In the genomic region with DNA sequence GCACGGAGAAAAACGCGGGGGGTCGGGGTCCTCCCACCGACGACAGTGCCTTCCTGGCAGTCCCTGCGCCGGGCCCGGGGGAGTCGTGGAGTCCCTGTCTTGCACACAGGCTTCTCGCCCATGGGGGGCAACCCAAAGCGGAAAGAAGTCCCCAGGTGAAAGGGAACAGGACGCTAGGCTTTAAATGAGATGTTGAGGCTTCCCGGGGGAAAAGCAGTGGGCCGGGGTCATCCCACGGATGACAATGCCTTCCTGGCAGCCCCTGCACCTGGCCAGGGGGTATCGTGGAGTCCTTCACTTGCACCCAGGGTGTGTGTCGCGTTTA, we compare ENCODE assay signal across 25 cellular contexts.
"Had no signal": no experiment of that assay in that cellular context is flagged by ENCODE, and none has a peak within 500 bp of the region (broad histone marks: within the 10 kb centered on the region; RNA-seq: fewer than 3 reads in every experiment).

No MANE protein-coding gene starts in this region.

- DNase-seq: nephron progenitor cell; nucleus accumbens; retina; right lobe of liver; sigmoid colon; small intestine; stimulated activated CD4-positive, alpha-beta T cell treated with anti-CD3 and anti-CD28 coated beads, Interleukin-15, amount 100 ng/mL, for 24 hours; stimulated activated CD4-positive, alpha-beta T cell treated with anti-CD3 and anti-CD28 coated beads, Interleukin-2, amount 100 ng/mL, for 24 hours; stimulated activated CD4-positive, alpha-beta T cell treated with anti-CD3 and anti-CD28 coated beads, Interleukin-2, amount 100 ng/mL, for 48 hours; stimulated activated CD4-positive, alpha-beta T cell treated with anti-CD3 and anti-CD28 coated beads, Interleukin-4, amount 100 ng/mL, for 24 hours; stimulated activated naive B cell treated with anti-CD40 and anti-IgM and Interleukin-4, amounts not matched to agents 10 μg/mL and 1 μg/mL and 100 μg/mL, for 72 hours; stimulated activated naive CD4-positive, alpha-beta T cell treated with Interleukin-2 at 50 U/mL for 16 hours; stomach; thyroid gland; trophoblast cell had no signal

- H3K27ac ChIP-seq: neutrophil, pancreas, prostate gland, right lobe of liver, sigmoid colon, stomach, thoracic aorta, thyroid gland, tibial nerve, upper lobe of left lung, vagina had no signal

- H3K27me3 ChIP-seq: neutrophil, pancreas, right lobe of liver, sigmoid colon, stomach, thyroid gland, tibial nerve, upper lobe of left lung, vagina had no signal

- ATAC-seq: natural killer cell treated with Interleukin-12 subunit alpha and Interleukin-12 subunit beta and Interleukin-15 and Interleukin-18, amount 100 ng/mL, for 72 hours; pancreas; right cardiac atrium; right lobe of liver; stimulated activated effector memory CD8-positive, alpha-beta T cell treated with anti-CD3 and anti-CD28 coated beads, Interleukin-12 subunit alpha, Interleukin-12 subunit beta, amount 100 ng/mL, for 72 hours; stimulated activated naive B cell treated with anti-CD40 and anti-IgM and Interleukin-4, amounts not matched to agents 10 μg/mL and 1 μg/mL and 100 μg/mL, for 72 hours had no signal

- H3K36me3 ChIP-seq: neutrophil, pancreas, prostate gland, right lobe of liver, sigmoid colon, stomach, thoracic aorta, thyroid gland, tibial nerve, upper lobe of left lung, vagina had no signal

- H3K4me3 ChIP-seq: pancreas, prostate gland, right lobe of liver, sigmoid colon, stomach, thoracic aorta, thyroid gland, tibial nerve, upper lobe of left lung, vagina had no signal

- H3K4me1 ChIP-seq: pancreas, prostate gland, right lobe of liver, sigmoid colon, stomach, tibial nerve, upper lobe of left lung, vagina had no signal

- H3K9me3 ChIP-seq: pancreas, prostate gland, right lobe of liver, thoracic aorta, thyroid gland, vagina had no signal
